ENCODE assay signal across 8 cellular contexts in the genomic region with DNA sequence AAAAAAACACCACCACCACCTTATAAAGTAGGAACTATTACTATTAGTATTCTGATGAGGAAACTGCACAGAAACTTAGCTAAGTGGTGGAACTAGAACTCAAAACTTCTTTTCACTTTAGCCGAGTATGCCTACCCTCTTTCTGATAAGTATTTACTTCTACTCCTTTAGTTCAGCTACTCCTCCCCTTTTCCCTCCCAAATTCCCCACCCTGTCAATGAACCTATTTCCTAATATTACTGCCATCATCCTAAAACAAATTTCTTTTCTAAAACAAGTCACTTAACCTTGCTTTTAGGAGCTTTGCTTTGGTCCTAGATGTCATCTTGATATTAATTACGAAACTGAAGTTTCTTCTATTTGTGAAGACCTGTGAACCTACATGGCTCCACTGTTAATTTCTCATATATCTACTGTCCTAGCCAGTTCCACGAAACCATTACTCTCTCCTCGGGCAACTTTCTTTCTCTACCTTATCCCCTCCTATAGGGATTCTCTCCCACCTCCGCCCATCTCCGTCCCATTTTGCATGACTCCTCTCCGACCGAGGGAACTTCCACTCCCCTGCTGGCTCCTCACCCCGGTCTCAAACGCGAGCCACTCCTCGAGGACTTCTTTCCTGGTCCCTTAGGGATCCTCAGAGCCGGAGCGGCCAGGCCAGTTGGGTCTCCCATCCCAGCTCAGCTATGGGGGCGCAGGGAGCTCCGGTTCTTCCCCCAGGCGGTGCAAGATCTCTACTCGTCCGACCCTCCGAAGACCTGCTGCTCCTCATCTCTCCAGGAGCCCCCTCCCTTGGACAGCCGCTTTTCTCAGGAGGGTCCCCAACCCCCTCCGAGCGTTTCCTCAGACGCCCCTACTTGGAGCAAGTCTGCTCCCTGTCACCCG. TPM values are rescaled to one million over a fixed set of nuclear protein-coding genes. Genes with fewer than 3 reads are reported as not detected.
A peak's percentile ranks its signal among the peaks of the same experiment; 100 is the strongest.
DNase-seq lines count a peak whose midpoint lies in the region; ATAC-seq and TF ChIP-seq lines count a peak whose summit lies in the region.

No MANE protein-coding gene starts in this region.

- peaks cover 6 to 8% of the 10 kb centered on the region in 2 donors for H3K36me3 Mint-ChIP-seq in activated T-cell treated with anti-CD3 and anti-CD28 coated beads, Interleukin-2, amount 50 U/mL, for 72 hours (ENCODE audit: insufficient read depth in 2 of 2)

- DNase-seq in ELF-1 (ENCODE audit: low read depth, low spot score) (peak; percentile 67), LHCN-M2 (ENCODE audit: low read depth) (peak; percentile 37), fibroblast of villous mesenchyme (ENCODE audit: low read depth) (no peak), GOT3 (lab: John Stamatoyannopoulos, UW) (no peak), inferior parietal cortex (ENCODE audit: extremely low spot score) (no peak)
- peak; percentile 16 to 29 for DNase-seq in activated T-cell treated with anti-CD3 and anti-CD28 coated beads, Interleukin-2, amount 50 U/mL, for 72 hours

- TF ChIP-seq CTCF in fibroblast of villous mesenchyme (IDR thresholded peaks at IDR 0.05; ENCODE audit: insufficient read depth, low read depth, low read length): peak; percentile 2
- TF ChIP-seq CTCF in neural cell (IDR thresholded peaks at IDR 0.05; ENCODE audit: poor library complexity, severe bottlenecking): no peak

- no peaks in the 10 kb centered on the region for H3K27me3 Mint-ChIP-seq in activated T-cell treated with anti-CD3 and anti-CD28 coated beads, Interleukin-2, amount 50 U/mL, for 72 hours (ENCODE audit: low read depth)

- H2AFZ ChIP-seq in neural cell (ENCODE audit: low read depth, low read length): peak overlapping the region; percentile 23

- TF ChIP-seq EP300 in neural cell (conservative IDR thresholded peaks at IDR 0.05; ENCODE audit: poor library complexity, severe bottlenecking): no peak

- H4K20me1 ChIP-seq in neural cell (ENCODE audit: insufficient read depth): no peaks in the 10 kb centered on the region

- peaks cover 30% of the 10 kb centered on the region for H3K79me2 ChIP-seq in neural cell (replicated peaks; ENCODE audit: insufficient read depth, low read length)

- H3K4me1 Mint-ChIP-seq in activated T-cell treated with anti-CD3 and anti-CD28 coated beads, Interleukin-2, amount 50 U/mL, for 72 hours (ENCODE audit: low read depth): peaks cover 58% of the 10 kb centered on the region

- H3K27ac ChIP-seq in neural cell (ENCODE audit: low read length): peak overlapping the region; percentile 49

- no peaks in the 10 kb centered on the region for H3K27me3 ChIP-seq in neural cell (ENCODE audit: insufficient read depth, low read depth, low read length)

- H3K9ac ChIP-seq in neural cell (ENCODE audit: low read length): peak overlapping the region; percentile 77

- peak overlapping the region; percentile 68 for H3K4me2 ChIP-seq in neural cell (ENCODE audit: low read length)

- no peaks in the 10 kb centered on the region for H3K36me3 ChIP-seq in neural cell (ENCODE audit: insufficient read depth, low read length)

- peak overlapping the region; percentile 83 for H3K27ac Mint-ChIP-seq in activated T-cell treated with anti-CD3 and anti-CD28 coated beads, Interleukin-2, amount 50 U/mL, for 72 hours

- no peaks in the 10 kb centered on the region for H3K9me3 ChIP-seq in neural cell (ENCODE audit: low read length)

- H3K9me2 ChIP-seq in neural cell (ENCODE audit: insufficient read depth, low read length): no peaks in the 10 kb centered on the region

- H3K4me3 Mint-ChIP-seq in activated T-cell treated with anti-CD3 and anti-CD28 coated beads, Interleukin-2, amount 50 U/mL, for 72 hours: peak overlapping the region; percentile 82 to 96

- TF ChIP-seq RAD21 in neural cell (conservative IDR thresholded peaks at IDR 0.05): no peak

- ATAC-seq in activated T-cell treated with anti-CD3 and anti-CD28 coated beads, Interleukin-2, amount 50 U/mL, for 72 hours (replicated peaks in 1 of 2): no peak
- no peak for ATAC-seq in HG02970 (IDR thresholded peaks at IDR 0.05; ENCODE audit: low FRiP score, unreplicated experiment)

- no peaks in the 10 kb centered on the region for H3K9me3 Mint-ChIP-seq in activated T-cell treated with anti-CD3 and anti-CD28 coated beads, Interleukin-2, amount 50 U/mL, for 72 hours

- H3K4me3 ChIP-seq in fibroblast of villous mesenchyme (ENCODE audit: low read depth, low read length) (peak overlapping the region; percentile 86), neural cell (ENCODE audit: low read length) (peak overlapping the region; percentile 82)

- no peaks in the 10 kb centered on the region for H3F3A ChIP-seq in neural cell (ENCODE audit: insufficient read depth, low read length, poor library complexity, severe bottlenecking)

TF ChIP-seq in neural cell, 6 proteins besides CTCF, POLR2A, EP300 and RAD21:
- TF ChIP-seq TAF1 (IDR thresholded peaks at IDR 0.05; ENCODE audit: low read depth): peak; percentile 11
- TF ChIP-seq, protein P1, sequence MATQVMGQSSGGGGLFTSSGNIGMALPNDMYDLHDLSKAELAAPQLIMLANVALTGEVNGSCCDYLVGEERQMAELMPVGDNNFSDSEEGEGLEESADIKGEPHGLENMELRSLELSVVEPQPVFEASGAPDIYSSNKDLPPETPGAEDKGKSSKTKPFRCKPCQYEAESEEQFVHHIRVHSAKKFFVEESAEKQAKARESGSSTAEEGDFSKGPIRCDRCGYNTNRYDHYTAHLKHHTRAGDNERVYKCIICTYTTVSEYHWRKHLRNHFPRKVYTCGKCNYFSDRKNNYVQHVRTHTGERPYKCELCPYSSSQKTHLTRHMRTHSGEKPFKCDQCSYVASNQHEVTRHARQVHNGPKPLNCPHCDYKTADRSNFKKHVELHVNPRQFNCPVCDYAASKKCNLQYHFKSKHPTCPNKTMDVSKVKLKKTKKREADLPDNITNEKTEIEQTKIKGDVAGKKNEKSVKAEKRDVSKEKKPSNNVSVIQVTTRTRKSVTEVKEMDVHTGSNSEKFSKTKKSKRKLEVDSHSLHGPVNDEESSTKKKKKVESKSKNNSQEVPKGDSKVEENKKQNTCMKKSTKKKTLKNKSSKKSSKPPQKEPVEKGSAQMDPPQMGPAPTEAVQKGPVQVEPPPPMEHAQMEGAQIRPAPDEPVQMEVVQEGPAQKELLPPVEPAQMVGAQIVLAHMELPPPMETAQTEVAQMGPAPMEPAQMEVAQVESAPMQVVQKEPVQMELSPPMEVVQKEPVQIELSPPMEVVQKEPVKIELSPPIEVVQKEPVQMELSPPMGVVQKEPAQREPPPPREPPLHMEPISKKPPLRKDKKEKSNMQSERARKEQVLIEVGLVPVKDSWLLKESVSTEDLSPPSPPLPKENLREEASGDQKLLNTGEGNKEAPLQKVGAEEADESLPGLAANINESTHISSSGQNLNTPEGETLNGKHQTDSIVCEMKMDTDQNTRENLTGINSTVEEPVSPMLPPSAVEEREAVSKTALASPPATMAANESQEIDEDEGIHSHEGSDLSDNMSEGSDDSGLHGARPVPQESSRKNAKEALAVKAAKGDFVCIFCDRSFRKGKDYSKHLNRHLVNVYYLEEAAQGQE (IDR thresholded peaks at IDR 0.05; ENCODE audit: borderline replicate concordance): no peak
TF ChIP-seq in neural cell: peak in this region for 1.

RNA-seq across cellular contexts. Expression of gene NUMB, which starts 1.1 kb away (rescaled TPM):
- total RNA-seq in LHCN-M2 (2014; rRNA removed) (25.2 and 33.3 TPM in 2 replicates), fibroblast of villous mesenchyme (35.1 and 35.4 TPM in 2 replicates)
- 24.8 TPM for polyA plus RNA-seq in LHCN-M2 (2012)
- total RNA-seq in activated T-cell treated with anti-CD3 and anti-CD28 coated beads, Interleukin-2, amount 50 U/mL, for 72 hours: 10 to 100 TPM; 63.4 to 66.3 TPM
- polyA plus RNA-seq in neural cell: 11.5 and 12.7 TPM in 2 replicates
- 33.4 and 33.9 TPM in 2 replicates for polyA minus RNA-seq in neural cell

RNA-seq across cellular contexts. Expression of gene RIOX1, which starts 33.4 kb away (rescaled TPM):
- total RNA-seq in LHCN-M2 (2014; rRNA removed) (25.7 and 26.5 TPM in 2 replicates), fibroblast of villous mesenchyme (19.9 and 20.0 TPM in 2 replicates)
- polyA plus RNA-seq in LHCN-M2 (2012): 9.5 TPM
- total RNA-seq in activated T-cell treated with anti-CD3 and anti-CD28 coated beads, Interleukin-2, amount 50 U/mL, for 72 hours: 10 to 100 TPM; 12.1 to 13.3 TPM
- 13.8 and 22.0 TPM in 2 replicates for polyA plus RNA-seq in neural cell
- 31.6 and 37.5 TPM in 2 replicates for polyA minus RNA-seq in neural cell

Comparison
In these comparisons a context has a peak if more than half of its experiments do, and no peak if none do; other contexts are left out.
1. DNase-seq: peak in ELF-1 (single experiment), LHCN-M2 (single experiment) and activated T-cell treated with anti-CD3 and anti-CD28 coated beads, Interleukin-2, amount 50 U/mL, for 72 hours (2 of 2); none in fibroblast of villous mesenchyme (single experiment), GOT3 (single experiment) and inferior parietal cortex (single experiment).